13 cellular contexts compared by ENCODE assay signal in genomic region chr7:155767562-155768437, GRCh38. TPM values are rescaled to one million over a fixed set of nuclear protein-coding genes. Genes with fewer than 3 reads are reported as not detected.
DNase-seq lines count a peak whose midpoint lies in the region; ATAC-seq, FAIRE-seq and TF ChIP-seq lines count a peak whose summit lies in the region.
"Had no signal": no experiment of that assay in that cellular context is flagged by ENCODE, and none has a peak within 500 bp of the region (broad histone marks: within the 10 kb centered on the region; RNA-seq: fewer than 3 reads in every experiment).

No MANE protein-coding gene starts in this region.

- peaks cover 90% of the 10 kb centered on the region for H3K36me3 Mint-ChIP-seq in CD4-positive, alpha-beta T cell (ENCODE audit: low read depth)
- peaks cover 43% of the 10 kb centered on the region for H3K36me3 Mint-ChIP-seq in WTC11

- CTCF ChIA-PET in CD4-positive, alpha-beta T cell (lab: Charles Lee) = interaction anchor here (0.9 to 2.9 kb wide), 4 partner anchors 10 to 854 kb away, joined by 3 to 26 read pairs (median 4); no protein-coding TSS in a partner anchor
- CTCF ChIA-PET in WTC11 (lab: Charles Lee) = interaction anchor here (0.9 to 3.3 kb wide), 4 partner anchors 13 to 169 kb away, joined by 3 to 26 read pairs (median 6); no protein-coding TSS in a partner anchor

- H3K27ac Mint-ChIP-seq in CD4-positive, alpha-beta T cell = peak overlapping the region; percentile 24
- H3K27ac Mint-ChIP-seq in WTC11 = 0 out of 2 replicates have a peak overlapping the region, but pooled peaks have one; percentile 39
- no peak overlapping the region for H3K27ac Mint-ChIP-seq in stimulated activated naive CD8-positive, alpha-beta T cell treated with anti-CD3 and anti-CD28 coated beads, Interleukin-15, amount 100 ng/mL, for 72 hours

- no peaks in the 10 kb centered on the region for H3K9me3 ChIP-seq in CD4-positive, alpha-beta T cell (ENCODE audit: control insufficient read depth, low read length)
- H3K9me3 ChIP-seq in kidney (ENCODE audit: control insufficient read depth in 1 of 2, low read length in 2 of 2) = no peaks in the 10 kb centered on the region
- H3K9me3 ChIP-seq: ovary, thoracic aorta had no signal

- no peak for DNase-seq in CD4-positive, alpha-beta T cell
- DNase-seq in WTC11 (ENCODE audit: low spot score) (no peak), fibroblast of villous mesenchyme (ENCODE audit: low read depth) (no peak), GM13976 (ENCODE audit: low spot score) (no peak), kidney (no peak)
- no peak for DNase-seq in stimulated activated naive CD8-positive, alpha-beta T cell treated with anti-CD3 and anti-CD28 coated beads, Interleukin-15, amount 100 ng/mL, for 72 hours
- DNase-seq: NCI-H524 treated with DMSO at 0.1 percent for 48 hours had no signal

- H3K27ac ChIP-seq in CD4-positive, alpha-beta T cell (ENCODE audit: low read depth, low read length) = no peak overlapping the region
- no peak overlapping the region for H3K27ac ChIP-seq in kidney (ENCODE audit: low read depth in 2 of 2, low read length in 2 of 2)
- H3K27ac ChIP-seq: ovary, thoracic aorta had no signal

- FAIRE-seq in kidney (lab: Jason Lieb, UNC) = no peak

- H3K36me3 ChIP-seq in kidney (ENCODE audit: control insufficient read depth in 1 of 2, insufficient read depth in 2 of 2, low read length in 2 of 2) = peaks cover 48 to 63% of the 10 kb centered on the region in 2 donors
- H3K36me3 ChIP-seq: ovary had no signal

- no peak overlapping the region for H3K4me3 ChIP-seq in fibroblast of villous mesenchyme (ENCODE audit: low read depth, low read length)
- no peak overlapping the region for H3K4me3 ChIP-seq in kidney (ENCODE audit: low read length in 2 of 2)
- H3K4me3 ChIP-seq: ovary, thoracic aorta had no signal

- in situ Hi-C loops in GM13976 (cut with MboI; ENCODE audit: low sequenced_read_pairs, unreplicated experiment) = no loop called here

- peaks cover 0 to 4% of the 10 kb centered on the region in 2 donors for H3K4me1 ChIP-seq in kidney (ENCODE audit: control insufficient read depth in 1 of 2, insufficient read depth in 1 of 2, low read depth in 1 of 2, low read length in 2 of 2)

- intact Hi-C loops in CD4-positive, alpha-beta T cell (cut with DNase I, micrococcal nuclease) = loop anchor here (1.0 to 10.0 kb wide), 4 partner anchors 125 to 840 kb away; partner anchors contain the start of genes INSIG1 (in 1 of the 2) and RBM33 (in 1 of the 2)
- intact Hi-C loops in kidney (cut with DNase I) = no loop called here

- H3K4me1 Mint-ChIP-seq in CD4-positive, alpha-beta T cell (ENCODE audit: low read depth) = peaks cover 27% of the 10 kb centered on the region
- H3K4me1 Mint-ChIP-seq in WTC11 = peaks cover 8% of the 10 kb centered on the region
- peaks cover 47% of the 10 kb centered on the region for H3K4me1 Mint-ChIP-seq in stimulated activated naive CD8-positive, alpha-beta T cell treated with anti-CD3 and anti-CD28 coated beads, Interleukin-15, amount 100 ng/mL, for 72 hours

- no peak for TF ChIP-seq CTCF in CD4-positive, alpha-beta T cell (IDR thresholded peaks at IDR 0.05)
- TF ChIP-seq CTCF in WTC11 (IDR thresholded peaks at IDR 0.05) (no peak), fibroblast of villous mesenchyme (IDR thresholded peaks at IDR 0.05; ENCODE audit: insufficient read depth, low read depth, low read length) (peak; percentile 3), GM13976 (IDR thresholded peaks at IDR 0.05; ENCODE audit: borderline replicate concordance, control extremely low read depth, extremely low read depth, insufficient read depth, missing control alignments) (no peak), kidney (IDR thresholded peaks at IDR 0.05; ENCODE audit: borderline replicate concordance, extremely low read depth, insufficient read depth) (no peak)

- no peak for ATAC-seq in CD4-positive, alpha-beta T cell (ENCODE audit: poor library complexity)
- peak; percentile 25 for ATAC-seq in GM19372 (IDR thresholded peaks at IDR 0.05; ENCODE audit: low read depth, unreplicated experiment)
- ATAC-seq in WTC11 = peak; percentile 33
- ATAC-seq in HG03196 (IDR thresholded peaks at IDR 0.05; ENCODE audit: unreplicated experiment) = no peak
- ATAC-seq in stimulated activated naive CD8-positive, alpha-beta T cell treated with anti-CD3 and anti-CD28 coated beads, Interleukin-15, amount 100 ng/mL, for 72 hours = no peak

- H3K27me3 ChIP-seq in CD4-positive, alpha-beta T cell (ENCODE audit: control insufficient read depth, insufficient read depth, low read length) = no peaks in the 10 kb centered on the region
- H3K27me3 ChIP-seq: ovary had no signal

- POLR2A ChIA-PET in CD4-positive, alpha-beta T cell (lab: Charles Lee) = interaction anchor here (0.6 kb wide), 1 partner anchor 174 kb away, joined by 3 read pairs; no protein-coding TSS in a partner anchor
- POLR2A ChIA-PET in WTC11 (lab: Charles Lee) = no interaction called here

- no peaks in the 10 kb centered on the region for H3K9me3 Mint-ChIP-seq in CD4-positive, alpha-beta T cell
- H3K9me3 Mint-ChIP-seq in WTC11 = no peaks in the 10 kb centered on the region
- no peaks in the 10 kb centered on the region for H3K9me3 Mint-ChIP-seq in stimulated activated naive CD8-positive, alpha-beta T cell treated with anti-CD3 and anti-CD28 coated beads, Interleukin-15, amount 100 ng/mL, for 72 hours
- H3K9me3 Mint-ChIP-seq: CD4-positive, CD25-positive, alpha-beta regulatory T cell had no signal

- no peaks in the 10 kb centered on the region for H3K27me3 Mint-ChIP-seq in CD4-positive, alpha-beta T cell
- H3K27me3 Mint-ChIP-seq in WTC11 (ENCODE audit: low read depth) = no peaks in the 10 kb centered on the region
- no peaks in the 10 kb centered on the region for H3K27me3 Mint-ChIP-seq in stimulated activated naive CD8-positive, alpha-beta T cell treated with anti-CD3 and anti-CD28 coated beads, Interleukin-15, amount 100 ng/mL, for 72 hours
- H3K27me3 Mint-ChIP-seq: CD4-positive, CD25-positive, alpha-beta regulatory T cell had no signal

- H3K9ac ChIP-seq in kidney (ENCODE audit: low read length in 2 of 2) = no peak overlapping the region

- H3K4me3 Mint-ChIP-seq in CD4-positive, alpha-beta T cell = no peak overlapping the region
- H3K4me3 Mint-ChIP-seq in WTC11 = no peak overlapping the region
- H3K4me3 Mint-ChIP-seq in stimulated activated naive CD8-positive, alpha-beta T cell treated with anti-CD3 and anti-CD28 coated beads, Interleukin-15, amount 100 ng/mL, for 72 hours = no peak overlapping the region

TF ChIP-seq in WTC11, 78 proteins besides CTCF, POLR2A, EP300 and RAD21 (continues in another document):
- TF ChIP-seq RELA (CRISPR knock-in tag; IDR thresholded peaks at IDR 0.05; ENCODE audit: borderline replicate concordance) (no peak), E2F4 (CRISPR knock-in tag; IDR thresholded peaks at IDR 0.05; ENCODE audit: borderline replicate concordance, low read depth) (no peak), USF2 (CRISPR knock-in tag; IDR thresholded peaks at IDR 0.05) (no peak), AR (CRISPR knock-in tag; IDR thresholded peaks at IDR 0.05) (no peak), E2F5 (CRISPR knock-in tag; IDR thresholded peaks at IDR 0.05) (no peak), TEAD1 (CRISPR knock-in tag; IDR thresholded peaks at IDR 0.05) (no peak), CREM (CRISPR knock-in tag; IDR thresholded peaks at IDR 0.05) (no peak)

RNA-seq across cellular contexts. Expression of gene SHH, which starts 44.5 kb away (rescaled TPM):
- total RNA-seq in CD4-positive, alpha-beta T cell = not detected
- total RNA-seq in WTC11 (2021) (0.05 to 0.37 TPM (median 0.26 TPM) in 3 replicates), fibroblast of villous mesenchyme (not detected in 2 replicates), kidney (15.2 TPM)
- polyA plus RNA-seq in kidney (ENCODE audit: insufficient read depth, low read depth, low replicate concordance) = 2.0 TPM
- total RNA-seq: CD4-positive, CD25-positive, alpha-beta regulatory T cell; Right ventricle myocardium inferior had no signal
- polyA plus RNA-seq: ovary had no signal

Comparison
In these comparisons a context has a peak if more than half of its experiments do, and no peak if none do; other contexts are left out.
1. ATAC-seq: peak in GM19372 (single experiment) and WTC11 (single experiment); none in CD4-positive, alpha-beta T cell (single experiment), HG03196 (single experiment) and stimulated activated naive CD8-positive, alpha-beta T cell treated with anti-CD3 and anti-CD28 coated beads, Interleukin-15, amount 100 ng/mL, for 72 hours (single experiment).
2. H3K27ac Mint-ChIP-seq: peak in CD4-positive, alpha-beta T cell (single experiment) and WTC11 (single experiment); none in stimulated activated naive CD8-positive, alpha-beta T cell treated with anti-CD3 and anti-CD28 coated beads, Interleukin-15, amount 100 ng/mL, for 72 hours (0 of 2).
3. RNA of gene SHH, which starts 44.5 kb away (total RNA-seq): 15.2 TPM in kidney (single experiment); 0.05 to 0.37 TPM in WTC11, not detected in CD4-positive, alpha-beta T cell and not detected in fibroblast of villous mesenchyme; every median in the first group is over 10 times any median in the second.